ENCODE assay signal across 13 cellular contexts in genomic region chr5:13831236-13831810, GRCh38.
DNase-seq lines count a peak whose midpoint lies in the region; ATAC-seq and TF ChIP-seq lines count a peak whose summit lies in the region.
"Had no signal": no experiment of that assay in that cellular context is flagged by ENCODE, and none has a peak within 500 bp of the region (broad histone marks: within the 10 kb centered on the region; RNA-seq: fewer than 3 reads in every experiment).

No MANE protein-coding gene starts in this region.

- H3K36me3 ChIP-seq in mesenchymal stem cell (ENCODE audit: control insufficient read depth in 1 of 2, insufficient read depth in 2 of 2, low read depth in 1 of 2, low read length in 2 of 2), result no peaks in the 10 kb centered on the region

- H3K9ac ChIP-seq in mesenchymal stem cell (ENCODE audit: low read length), result no peak overlapping the region

- intact Hi-C loops in Right ventricle myocardium superior (cut with DNase I), result no loop called here

- no peak overlapping the region for H3K18ac ChIP-seq in mesenchymal stem cell (ENCODE audit: low read depth in 1 of 2, low read length in 2 of 2)

- DNase-seq in EH (ENCODE audit: low read depth) (peak; percentile 8), astrocyte of the hippocampus (ENCODE audit: low read depth, low spot score) (peak; percentile 50), mesenchymal stem cell (peak; percentile 26), NCI-H1092 (lab: John Stamatoyannopoulos, UW) (no peak), Right ventricle myocardium superior (no peak)
- DNase-seq: activated T-cell treated with anti-CD3 and anti-CD28 coated beads, Interleukin-2, amount 50 U/mL, for 48 hours; left colon; NCI-H774 had no signal

- ATAC-seq in HG02571 (IDR thresholded peaks at IDR 0.05; ENCODE audit: unreplicated experiment) (no peak), Right ventricle myocardium superior (ENCODE audit: poor library complexity) (no peak), GM21515 (IDR thresholded peaks at IDR 0.05; ENCODE audit: unreplicated experiment) (no peak)
- ATAC-seq: left colon; natural killer cell treated with Interleukin-12 subunit alpha and Interleukin-12 subunit beta and Interleukin-15 and Interleukin-18, amount 100 ng/mL, for 72 hours had no signal

- H3K27ac ChIP-seq in mesenchymal stem cell (ENCODE audit: low read length, poor library complexity, severe bottlenecking), result no peak overlapping the region

- H4K91ac ChIP-seq in mesenchymal stem cell (ENCODE audit: low read length), result no peak overlapping the region

- no peaks in the 10 kb centered on the region for H3K79me1 ChIP-seq in mesenchymal stem cell (replicated peaks; ENCODE audit: low read length, poor library complexity, severe bottlenecking)

- H2AFZ ChIP-seq in mesenchymal stem cell (ENCODE audit: low read depth, low read length), result no peak overlapping the region

- H3K9me3 ChIP-seq in mesenchymal stem cell (ENCODE audit: control insufficient read depth, low read length), result peaks cover 6% of the 10 kb centered on the region

- H3K23ac ChIP-seq in mesenchymal stem cell (ENCODE audit: low read length in 2 of 2), result no peak overlapping the region

- TF ChIP-seq EP300 in Ishikawa (IDR thresholded peaks at IDR 0.05; ENCODE audit: borderline replicate concordance), result no peak

- no peaks in the 10 kb centered on the region for H3K4me1 ChIP-seq in mesenchymal stem cell (ENCODE audit: control insufficient read depth, insufficient read depth, low read depth, low read length)

- no peak overlapping the region for H4K8ac ChIP-seq in mesenchymal stem cell (ENCODE audit: low read length)

- no peak overlapping the region for H3K4me2 ChIP-seq in mesenchymal stem cell (ENCODE audit: low read length, poor library complexity, severe bottlenecking)
- H3K4me2 ChIP-seq: smooth muscle cell had no signal

- no peak overlapping the region for H3K4me3 ChIP-seq in mesenchymal stem cell (ENCODE audit: insufficient read depth in 1 of 2, low read depth in 1 of 2, low read length in 2 of 2)
- H3K4me3 ChIP-seq: smooth muscle cell had no signal

- peaks cover 0 to 4% of the 10 kb centered on the region in 2 experiments for H3K27me3 ChIP-seq in mesenchymal stem cell (ENCODE audit: control insufficient read depth in 1 of 2, insufficient read depth in 1 of 2, low read length in 2 of 2)

- no peak overlapping the region for H3K4ac ChIP-seq in mesenchymal stem cell (ENCODE audit: low read depth in 1 of 2, low read length in 2 of 2)

- no peak overlapping the region for H2BK120ac ChIP-seq in mesenchymal stem cell (ENCODE audit: low read depth, low read length)

- 55% methylated on average over 3 of the region's 3 CpGs for WGBS in mesenchymal stem cell

- H2BK15ac ChIP-seq in mesenchymal stem cell (ENCODE audit: low read depth, poor library complexity, severe bottlenecking), result no peak overlapping the region

- H2BK12ac ChIP-seq in mesenchymal stem cell (ENCODE audit: low read length in 2 of 2), result no peak overlapping the region

- H2AK5ac ChIP-seq in mesenchymal stem cell (ENCODE audit: low read length, severe bottlenecking), result no peak overlapping the region

- peak; percentile 27; the same call in 1 of the 2 replicates for TF ChIP-seq RAD21 in Ishikawa (IDR thresholded peaks at IDR 0.05; ENCODE audit: low read depth)

- no peak overlapping the region for H2BK5ac ChIP-seq in mesenchymal stem cell (ENCODE audit: low read depth, low read length, poor library complexity, severe bottlenecking)

- H3K14ac ChIP-seq in mesenchymal stem cell (ENCODE audit: low read length in 2 of 2), result no peak overlapping the region

TF ChIP-seq in Ishikawa, 13 proteins besides CTCF, POLR2A, EP300 and RAD21:
- TF ChIP-seq TAF1 (IDR thresholded peaks at IDR 0.05; ENCODE audit: low read depth), result no peak
- no peak for TF ChIP-seq FOXM1 (IDR thresholded peaks at IDR 0.05; ENCODE audit: borderline replicate concordance, low read depth)
- no peak for TF ChIP-seq TEAD4 (IDR thresholded peaks at IDR 0.05)
- no peak for TF ChIP-seq ZBTB7A (IDR thresholded peaks at IDR 0.05; ENCODE audit: low read depth)
- no peak for TF ChIP-seq TCF12 (IDR thresholded peaks at IDR 0.05; ENCODE audit: low read depth)
- TF ChIP-seq, protein P1, sequence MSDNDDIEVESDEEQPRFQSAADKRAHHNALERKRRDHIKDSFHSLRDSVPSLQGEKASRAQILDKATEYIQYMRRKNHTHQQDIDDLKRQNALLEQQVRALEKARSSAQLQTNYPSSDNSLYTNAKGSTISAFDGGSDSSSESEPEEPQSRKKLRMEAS (IDR thresholded peaks at IDR 0.05), result no peak
- TF ChIP-seq, protein P2, sequence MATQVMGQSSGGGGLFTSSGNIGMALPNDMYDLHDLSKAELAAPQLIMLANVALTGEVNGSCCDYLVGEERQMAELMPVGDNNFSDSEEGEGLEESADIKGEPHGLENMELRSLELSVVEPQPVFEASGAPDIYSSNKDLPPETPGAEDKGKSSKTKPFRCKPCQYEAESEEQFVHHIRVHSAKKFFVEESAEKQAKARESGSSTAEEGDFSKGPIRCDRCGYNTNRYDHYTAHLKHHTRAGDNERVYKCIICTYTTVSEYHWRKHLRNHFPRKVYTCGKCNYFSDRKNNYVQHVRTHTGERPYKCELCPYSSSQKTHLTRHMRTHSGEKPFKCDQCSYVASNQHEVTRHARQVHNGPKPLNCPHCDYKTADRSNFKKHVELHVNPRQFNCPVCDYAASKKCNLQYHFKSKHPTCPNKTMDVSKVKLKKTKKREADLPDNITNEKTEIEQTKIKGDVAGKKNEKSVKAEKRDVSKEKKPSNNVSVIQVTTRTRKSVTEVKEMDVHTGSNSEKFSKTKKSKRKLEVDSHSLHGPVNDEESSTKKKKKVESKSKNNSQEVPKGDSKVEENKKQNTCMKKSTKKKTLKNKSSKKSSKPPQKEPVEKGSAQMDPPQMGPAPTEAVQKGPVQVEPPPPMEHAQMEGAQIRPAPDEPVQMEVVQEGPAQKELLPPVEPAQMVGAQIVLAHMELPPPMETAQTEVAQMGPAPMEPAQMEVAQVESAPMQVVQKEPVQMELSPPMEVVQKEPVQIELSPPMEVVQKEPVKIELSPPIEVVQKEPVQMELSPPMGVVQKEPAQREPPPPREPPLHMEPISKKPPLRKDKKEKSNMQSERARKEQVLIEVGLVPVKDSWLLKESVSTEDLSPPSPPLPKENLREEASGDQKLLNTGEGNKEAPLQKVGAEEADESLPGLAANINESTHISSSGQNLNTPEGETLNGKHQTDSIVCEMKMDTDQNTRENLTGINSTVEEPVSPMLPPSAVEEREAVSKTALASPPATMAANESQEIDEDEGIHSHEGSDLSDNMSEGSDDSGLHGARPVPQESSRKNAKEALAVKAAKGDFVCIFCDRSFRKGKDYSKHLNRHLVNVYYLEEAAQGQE (IDR thresholded peaks at IDR 0.05; ENCODE audit: low read depth), result no peak
- TF ChIP-seq CEBPB (IDR thresholded peaks at IDR 0.05), result no peak
- TF ChIP-seq USF1 (IDR thresholded peaks at IDR 0.05), result no peak
- no peak for TF ChIP-seq EGR1 (IDR thresholded peaks at IDR 0.05)
- no peak for TF ChIP-seq CREB1 (IDR thresholded peaks at IDR 0.05; ENCODE audit: low read depth)
- no peak for TF ChIP-seq NFIC (IDR thresholded peaks at IDR 0.05)
- TF ChIP-seq YY1 (IDR thresholded peaks at IDR 0.05; ENCODE audit: low read depth), result no peak

Comparison
In these comparisons a context has a peak if more than half of its experiments do, and no peak if none do; other contexts are left out.
1. DNase-seq: peak in EH (single experiment), astrocyte of the hippocampus (single experiment) and mesenchymal stem cell (single experiment); none in NCI-H1092 (single experiment) and Right ventricle myocardium superior (single experiment).